ENCODE assay signal across 1 cellular context in the genomic region with DNA sequence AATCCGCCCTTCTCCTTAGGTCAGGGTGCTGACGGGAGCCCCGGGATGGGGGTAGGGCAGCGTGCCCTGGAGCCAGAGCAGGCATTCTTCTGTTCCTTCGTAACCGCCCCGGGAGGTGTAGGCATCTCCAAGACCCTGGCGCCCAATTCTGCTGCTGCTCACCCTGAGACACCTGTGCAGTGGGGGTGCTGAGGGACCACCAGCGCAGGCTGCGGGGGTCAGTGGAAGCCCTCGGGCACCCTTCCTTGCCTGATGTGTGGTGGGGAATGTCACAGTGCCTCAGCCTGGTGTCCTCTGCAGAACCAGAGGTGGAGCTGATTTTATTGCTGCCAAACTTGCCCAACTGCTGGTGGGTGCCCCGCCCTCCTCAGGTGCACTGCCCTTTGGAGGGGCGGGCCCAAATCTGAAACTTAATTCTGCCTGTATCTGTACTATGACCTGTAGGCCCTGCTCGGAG.
TF ChIP-seq lines count a peak whose summit lies in the region.

No MANE protein-coding gene starts in this region.

TF ChIP-seq in IMR-90, 13 proteins besides CTCF, POLR2A, EP300 and RAD21:
- TF ChIP-seq CHD1 (IDR thresholded peaks at IDR 0.05; ENCODE audit: low read depth, low read length) (no peak), MXI1 (IDR thresholded peaks at IDR 0.05; ENCODE audit: borderline replicate concordance, low read depth, low read length) (no peak), FOS (IDR thresholded peaks at IDR 0.05; ENCODE audit: low read depth, low read length) (no peak), BHLHE40 (IDR thresholded peaks at IDR 0.05; ENCODE audit: low read depth, low read length) (no peak), RFX5 (IDR thresholded peaks at IDR 0.05; ENCODE audit: low read depth, low read length) (no peak), MAFK (IDR thresholded peaks at IDR 0.05; ENCODE audit: low read depth, low read length) (no peak), CEBPB (IDR thresholded peaks at IDR 0.05; ENCODE audit: low read depth, low read length) (no peak), NFE2L2 (IDR thresholded peaks at IDR 0.05; ENCODE audit: low read depth, low read length) (no peak), RCOR1 (IDR thresholded peaks at IDR 0.05; ENCODE audit: insufficient replicate concordance, low read length) (no peak), SMC3 (IDR thresholded peaks at IDR 0.05; ENCODE audit: low read depth, low read length) (no peak), MAZ (IDR thresholded peaks at IDR 0.05; ENCODE audit: borderline replicate concordance, low read depth, low read length) (no peak)
- TF ChIP-seq, protein P1, sequence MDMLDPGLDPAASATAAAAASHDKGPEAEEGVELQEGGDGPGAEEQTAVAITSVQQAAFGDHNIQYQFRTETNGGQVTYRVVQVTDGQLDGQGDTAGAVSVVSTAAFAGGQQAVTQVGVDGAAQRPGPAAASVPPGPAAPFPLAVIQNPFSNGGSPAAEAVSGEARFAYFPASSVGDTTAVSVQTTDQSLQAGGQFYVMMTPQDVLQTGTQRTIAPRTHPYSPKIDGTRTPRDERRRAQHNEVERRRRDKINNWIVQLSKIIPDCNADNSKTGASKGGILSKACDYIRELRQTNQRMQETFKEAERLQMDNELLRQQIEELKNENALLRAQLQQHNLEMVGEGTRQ (IDR thresholded peaks at IDR 0.05; ENCODE audit: low read depth, low read length): no peak
- TF ChIP-seq, protein P2, sequence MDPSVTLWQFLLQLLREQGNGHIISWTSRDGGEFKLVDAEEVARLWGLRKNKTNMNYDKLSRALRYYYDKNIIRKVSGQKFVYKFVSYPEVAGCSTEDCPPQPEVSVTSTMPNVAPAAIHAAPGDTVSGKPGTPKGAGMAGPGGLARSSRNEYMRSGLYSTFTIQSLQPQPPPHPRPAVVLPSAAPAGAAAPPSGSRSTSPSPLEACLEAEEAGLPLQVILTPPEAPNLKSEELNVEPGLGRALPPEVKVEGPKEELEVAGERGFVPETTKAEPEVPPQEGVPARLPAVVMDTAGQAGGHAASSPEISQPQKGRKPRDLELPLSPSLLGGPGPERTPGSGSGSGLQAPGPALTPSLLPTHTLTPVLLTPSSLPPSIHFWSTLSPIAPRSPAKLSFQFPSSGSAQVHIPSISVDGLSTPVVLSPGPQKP (IDR thresholded peaks at IDR 0.05; ENCODE audit: borderline replicate concordance, low read depth, low read length): no peak
